8 cellular contexts compared by ENCODE assay signal in genomic region chr5:172833372-172833690, GRCh38. TPM values are rescaled to one million over a fixed set of nuclear protein-coding genes. Genes with fewer than 3 reads are reported as not detected.
A peak's percentile ranks its signal among the peaks of the same experiment; 100 is the strongest.
DNase-seq lines count a peak whose midpoint lies in the region; ATAC-seq and TF ChIP-seq lines count a peak whose summit lies in the region.

No MANE protein-coding gene starts in this region.

- H3K4me1 ChIP-seq in iPS-18a (ENCODE audit: control insufficient read depth, low read depth, low read length): peaks cover 14% of the 10 kb centered on the region

- peaks cover under 1% of the 10 kb centered on the region; the same call in 1 of the 2 replicates for H3K27me3 Mint-ChIP-seq in HFFc6 (ENCODE audit: insufficient read depth)
- H3K27me3 Mint-ChIP-seq in activated T-helper 17 cell treated with anti-CD3 and anti-CD28 coated beads, Interleukin-2, amount 50 U/mL, for 72 hours: no peaks in the 10 kb centered on the region

- peak overlapping the region; percentile 74 for H3K4me3 ChIP-seq in iPS-18a (ENCODE audit: low read length)

- H3K27me3 ChIP-seq in iPS-18a (ENCODE audit: control insufficient read depth, insufficient read depth, low read length): no peaks in the 10 kb centered on the region

- peak overlapping the region; percentile 89 for H3K4me3 Mint-ChIP-seq in HFFc6
- H3K4me3 Mint-ChIP-seq in activated T-helper 17 cell treated with anti-CD3 and anti-CD28 coated beads, Interleukin-2, amount 50 U/mL, for 72 hours: peak overlapping the region; percentile 82
- peak overlapping the region; percentile 78 for H3K4me3 Mint-ChIP-seq in stimulated activated effector memory CD8-positive, alpha-beta T cell treated with anti-CD3 and anti-CD28 coated beads, Interleukin-12 subunit alpha, Interleukin-12 subunit beta, amount 100 ng/mL, for 72 hours

- no peaks in the 10 kb centered on the region for H3K9me3 ChIP-seq in iPS-18a (ENCODE audit: control insufficient read depth, low read depth, low read length)

- no peak for ATAC-seq in activated T-helper 17 cell treated with anti-CD3 and anti-CD28 coated beads, Interleukin-2, amount 50 U/mL, for 72 hours (replicated peaks)
- ATAC-seq in stimulated activated effector memory CD8-positive, alpha-beta T cell treated with anti-CD3 and anti-CD28 coated beads, Interleukin-12 subunit alpha, Interleukin-12 subunit beta, amount 100 ng/mL, for 72 hours: no peak
- ATAC-seq in GM21447 (IDR thresholded peaks at IDR 0.05; ENCODE audit: unreplicated experiment) (no peak), HG03442 (IDR thresholded peaks at IDR 0.05; ENCODE audit: unreplicated experiment) (no peak)

- TF ChIP-seq CTCF in HFFc6 (IDR thresholded peaks at IDR 0.05) (no peak), GM20000 (IDR thresholded peaks at IDR 0.05; ENCODE audit: extremely low read depth, missing control alignments) (no peak)

- H3K9me3 Mint-ChIP-seq in HFFc6: no peaks in the 10 kb centered on the region
- H3K9me3 Mint-ChIP-seq in activated T-helper 17 cell treated with anti-CD3 and anti-CD28 coated beads, Interleukin-2, amount 50 U/mL, for 72 hours: no peaks in the 10 kb centered on the region
- H3K9me3 Mint-ChIP-seq in stimulated activated effector memory CD8-positive, alpha-beta T cell treated with anti-CD3 and anti-CD28 coated beads, Interleukin-12 subunit alpha, Interleukin-12 subunit beta, amount 100 ng/mL, for 72 hours: no peaks in the 10 kb centered on the region

- peak overlapping the region; percentile 85 for H3K27ac Mint-ChIP-seq in HFFc6
- H3K27ac Mint-ChIP-seq in activated T-helper 17 cell treated with anti-CD3 and anti-CD28 coated beads, Interleukin-2, amount 50 U/mL, for 72 hours: peak overlapping the region; percentile 89
- peak overlapping the region; percentile 90 for H3K27ac Mint-ChIP-seq in stimulated activated effector memory CD8-positive, alpha-beta T cell treated with anti-CD3 and anti-CD28 coated beads, Interleukin-12 subunit alpha, Interleukin-12 subunit beta, amount 100 ng/mL, for 72 hours

- H3K27ac ChIP-seq in iPS-18a (ENCODE audit: low read length): peak overlapping the region; percentile 64

- DNase-seq in HFFc6 (no peak), GM20000 (ENCODE audit: low spot score) (no peak), NCI-H526 treated with DMSO at 0.1 percent for 48 hours (lab: John Stamatoyannopoulos, UW) (no peak)
- no peak for DNase-seq in stimulated activated effector memory CD8-positive, alpha-beta T cell treated with anti-CD3 and anti-CD28 coated beads, Interleukin-12 subunit alpha, Interleukin-12 subunit beta, amount 100 ng/mL, for 72 hours (ENCODE audit: low spot score in 2 of 2)

- no peaks in the 10 kb centered on the region for H3K36me3 ChIP-seq in iPS-18a (ENCODE audit: control insufficient read depth, low read depth, low read length)

- H3K4me1 Mint-ChIP-seq in HFFc6 (ENCODE audit: low read depth): peaks cover 58% of the 10 kb centered on the region
- H3K4me1 Mint-ChIP-seq in activated T-helper 17 cell treated with anti-CD3 and anti-CD28 coated beads, Interleukin-2, amount 50 U/mL, for 72 hours: peaks cover 14% of the 10 kb centered on the region
- peaks cover 41% of the 10 kb centered on the region for H3K4me1 Mint-ChIP-seq in stimulated activated effector memory CD8-positive, alpha-beta T cell treated with anti-CD3 and anti-CD28 coated beads, Interleukin-12 subunit alpha, Interleukin-12 subunit beta, amount 100 ng/mL, for 72 hours

- H3K36me3 Mint-ChIP-seq in HFFc6 (ENCODE audit: low read depth): peaks cover 5% of the 10 kb centered on the region; the same call in 1 of the 2 replicates
- H3K36me3 Mint-ChIP-seq in activated T-helper 17 cell treated with anti-CD3 and anti-CD28 coated beads, Interleukin-2, amount 50 U/mL, for 72 hours (ENCODE audit: low read depth): no peaks in the 10 kb centered on the region
- H3K36me3 Mint-ChIP-seq in stimulated activated effector memory CD8-positive, alpha-beta T cell treated with anti-CD3 and anti-CD28 coated beads, Interleukin-12 subunit alpha, Interleukin-12 subunit beta, amount 100 ng/mL, for 72 hours: no peaks in the 10 kb centered on the region

- H3K9ac ChIP-seq in iPS-18a (ENCODE audit: low read length): peak overlapping the region; percentile 67

RNA-seq across cellular contexts. Expression of gene ERGIC1, which starts 0.7 kb away (rescaled TPM):
- 100 to 1,000 TPM; 240 to 276 (median 258) TPM for total RNA-seq in HFFc6 (2021; fragmentation: NEBNext Ultra II Directional; extraction: Animal tissue kit (Norgen Biotek cat#: 25700))
- 10 to 100 TPM; 34.0 to 35.7 TPM for total RNA-seq in activated T-helper 17 cell treated with anti-CD3 and anti-CD28 coated beads, Interleukin-2, amount 50 U/mL, for 72 hours

Comparison
In these comparisons a context has a peak if more than half of its experiments do, and no peak if none do; other contexts are left out.
1. RNA of gene ERGIC1, which starts 0.7 kb away (total RNA-seq): 240 to 276 TPM in HFFc6; 34.0 to 35.7 TPM in activated T-helper 17 cell treated with anti-CD3 and anti-CD28 coated beads, Interleukin-2, amount 50 U/mL, for 72 hours; every median in the first group is over 4 times any median in the second.
2. Peak in every context shown above with its lines, with median percentiles within 50 percentile points of each other: H3K27ac Mint-ChIP-seq and H3K4me3 Mint-ChIP-seq.